Comparison of ENCODE assay signal across 19 cellular contexts in the genomic region with DNA sequence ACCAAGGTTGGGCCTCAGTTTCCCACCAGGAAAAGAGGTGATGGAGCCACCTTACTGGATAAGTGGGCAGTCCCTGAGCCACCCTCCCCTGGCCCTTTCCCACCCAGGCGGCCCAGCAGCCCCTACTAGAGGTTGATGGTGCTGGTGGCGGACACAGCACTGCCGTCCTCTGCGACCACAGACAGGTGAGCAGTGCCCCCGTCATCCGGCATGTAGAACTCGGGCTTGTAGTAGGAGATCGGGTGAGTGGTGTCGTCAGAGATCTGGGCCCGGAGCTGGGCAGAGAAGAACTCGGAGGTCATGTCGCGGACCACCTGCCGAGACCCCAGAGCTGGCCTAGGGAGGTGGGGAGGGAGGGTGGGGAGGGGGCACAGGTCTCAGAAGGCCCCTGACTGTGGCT. TPM values are rescaled to one million over a fixed set of nuclear protein-coding genes. Genes with fewer than 3 reads are reported as not detected.
"Had no signal": no experiment of that assay in that cellular context is flagged by ENCODE, and none has a peak within 500 bp of the region (broad histone marks: within the 10 kb centered on the region; RNA-seq: fewer than 3 reads in every experiment).

No MANE protein-coding gene starts in this region.

RNA-seq across cellular contexts. Expression of a gene that starts 2.3 kb away (rescaled TPM):
- total RNA-seq: activated CD4-positive, alpha-beta memory T cell treated with anti-CD3 and anti-CD28 coated beads for 36 hours; activated CD4-positive, alpha-beta T cell treated with anti-CD3 and anti-CD28 coated beads for 36 hours; activated CD4-positive, alpha-beta T cell treated with anti-CD3 and anti-CD28 coated beads, Interleukin-2, amount 10 ng/mL, durations not matched to agents 24 days and 14 days; activated CD8-positive, alpha-beta memory T cell treated with anti-CD3 and anti-CD28 coated beads for 36 hours; activated CD8-positive, alpha-beta T cell treated with anti-CD3 and anti-CD28 coated beads, Interleukin-2, amount 10 ng/mL, durations not matched to agents 7 days and 5 days; activated naive CD4-positive, alpha-beta T cell treated with anti-CD3 and anti-CD28 coated beads, Interleukin-2, amount 50 U/mL, for 72 hours; activated naive CD8-positive, alpha-beta T cell treated with anti-CD3 and anti-CD28 coated beads, Interleukin-2, amount 10 ng/mL, durations not matched to agents 7 days and 5 days; activated T-cell treated with anti-CD3 and anti-CD28 coated beads, Interleukin-2, amount 50 U/mL, for 72 hours; ascending aorta; breast epithelium; cardiac muscle cell; cerebellum; dermis blood vessel endothelial cell; endothelial cell of umbilical vein; esophagus squamous epithelium; fibroblast of lung; fibroblast of villous mesenchyme; gastroesophageal sphincter; T-helper 1 cell treated with Interleukin-12 subunit alpha and Interleukin-12 subunit beta and Interleukin-4 antibody, amounts not matched to agents 30 ng/mL and 1 ng/mL, for 36 hours had no signal
